8 cellular contexts compared by ENCODE assay signal in genomic region chr22:46577361-46578249, GRCh38. TPM values are rescaled to one million over a fixed set of nuclear protein-coding genes. Genes with fewer than 3 reads are reported as not detected.
DNase-seq lines count a peak whose midpoint lies in the region; TF ChIP-seq lines count a peak whose summit lies in the region.

No MANE protein-coding gene starts in this region.

- peak; percentile 56 for DNase-seq in GM03348 (ENCODE audit: low spot score)
- DNase-seq in MCF 10A (ENCODE audit: unreplicated experiment) = peak; percentile 13
- DNase-seq in lower leg skin (ENCODE audit: low spot score in 2 of 2) = no peak
- no peak for DNase-seq in type B pancreatic cell (ENCODE audit: extremely low spot score, unreplicated experiment)
- no peak for DNase-seq in NK-92 (lab: John Stamatoyannopoulos, UW; ENCODE audit: unreplicated experiment)
- DNase-seq in effector CD4-positive, alpha-beta T cell = no peak
- no peak for DNase-seq in SK-N-DZ (ENCODE audit: low spot score)

- peak overlapping the region; percentile 35 for H3K4me3 ChIP-seq in lower leg skin (ENCODE audit: low read depth, poor library complexity, severe bottlenecking)

- H3K4me3 Mint-ChIP-seq in MCF 10A (ENCODE audit: unreplicated experiment) (peak overlapping the region; percentile 82), type B pancreatic cell (peak overlapping the region; percentile 90)

- H3K4me1 Mint-ChIP-seq in MCF 10A (ENCODE audit: insufficient read depth, unreplicated experiment) (peaks cover 34% of the 10 kb centered on the region), type B pancreatic cell (ENCODE audit: unreplicated experiment) (peaks cover 44% of the 10 kb centered on the region)

- H3K9me3 ChIP-seq in KOPT-K1 (ENCODE audit: insufficient read depth, low read length, poor library complexity, severe bottlenecking) = peaks cover 2% of the 10 kb centered on the region

- TF ChIP-seq POLR2A in lower leg skin (IDR thresholded peaks at IDR 0.05) = no peak

- H3K27ac Mint-ChIP-seq in MCF 10A (ENCODE audit: low read depth, unreplicated experiment) = peak overlapping the region; percentile 81
- H3K27ac Mint-ChIP-seq in type B pancreatic cell = peak overlapping the region; percentile 75

- no peaks in the 10 kb centered on the region for H3K36me3 Mint-ChIP-seq in MCF 10A (ENCODE audit: insufficient read depth, unreplicated experiment)
- H3K36me3 Mint-ChIP-seq in type B pancreatic cell = no peaks in the 10 kb centered on the region

- intact Hi-C loops in MCF 10A (cut with micrococcal nuclease) (no loop called here), lower leg skin (cut with DNase I; ENCODE audit: low total_unique reads) (no loop called here)

- H3K36me3 ChIP-seq in KOPT-K1 (ENCODE audit: insufficient read depth, low read length) = no peaks in the 10 kb centered on the region

- no TSS peak for BruUV-seq in MCF 10A (replicated peaks; lab: Mats Ljungman, UMichigan)

- TF ChIP-seq CTCF in MCF 10A (IDR thresholded peaks at IDR 0.05; ENCODE audit: unreplicated experiment) (no peak), lower leg skin (IDR thresholded peaks at IDR 0.05) (no peak), type B pancreatic cell (conservative IDR thresholded peaks at IDR 0.05) (no peak)

- H3K27me3 Mint-ChIP-seq in MCF 10A (ENCODE audit: insufficient read depth, unreplicated experiment) (no peaks in the 10 kb centered on the region), type B pancreatic cell (peaks cover 5% of the 10 kb centered on the region)

- POLR2A ChIA-PET in MCF 10A (lab: Yijun Ruan, JAX) = no interaction called here

- CTCF ChIA-PET in MCF 10A (lab: Yijun Ruan, JAX) = interaction anchor here (1.3 kb wide), 1 partner anchor 210 kb away, joined by 3 read pairs; no protein-coding TSS in a partner anchor

- H3K9me3 Mint-ChIP-seq in MCF 10A (ENCODE audit: unreplicated experiment) (no peaks in the 10 kb centered on the region), type B pancreatic cell (no peaks in the 10 kb centered on the region)

- 3 to 6% methylated on average over 15 to 57 of the region's 67 CpGs for WGBS in lower leg skin, 2 donors

- H3K27ac ChIP-seq in KOPT-K1 (ENCODE audit: low read depth, low read length, poor library complexity, severe bottlenecking) = peak overlapping the region; percentile 81

RNA-seq across cellular contexts. Expression of gene CELSR1, which starts 40.2 kb away (rescaled TPM):
- total RNA-seq in MCF 10A (2022) (49.1 and 69.2 TPM in 2 replicates), lower leg skin (10 to 100 TPM; 31.7 to 72.7 (median 54.1) TPM), type B pancreatic cell (ENCODE audit: low replicate concordance) (27.8 and 67.1 TPM in 2 replicates)
- polyA plus RNA-seq in SK-N-DZ (2014; cell fraction: cytosol; rRNA removed) = 0.32 TPM in 2 replicates
- polyA plus RNA-seq in SK-N-DZ (2014; cell fraction: nucleus; rRNA removed) = 0.56 and 1.6 TPM in 2 replicates

RNA-seq across cellular contexts. Expression of gene GRAMD4, which starts 42.6 kb away (rescaled TPM):
- total RNA-seq in MCF 10A (2022) (15.6 and 23.7 TPM in 2 replicates), lower leg skin (100 to 1,000 TPM in 2 of 4 donors, 10 to 100 TPM in 2; 78.7 to 136 (median 117) TPM), type B pancreatic cell (ENCODE audit: low replicate concordance) (56.4 and 80.9 TPM in 2 replicates)
- 28.9 and 29.1 TPM in 2 replicates for polyA plus RNA-seq in SK-N-DZ (2014; cell fraction: cytosol; rRNA removed)
- polyA plus RNA-seq in SK-N-DZ (2014; cell fraction: nucleus; rRNA removed) = 45.5 and 75.0 TPM in 2 replicates

Comparison
In these comparisons a context has a peak if more than half of its experiments do, and no peak if none do; other contexts are left out.
1. DNase-seq: peak in GM03348 (single experiment) and MCF 10A (single experiment); none in lower leg skin (0 of 2), type B pancreatic cell (single experiment), NK-92 (single experiment), effector CD4-positive, alpha-beta T cell (single experiment) and SK-N-DZ (single experiment).